ENCODE assay signal across 29 cellular contexts in genomic region chrX:73839152-73839551, GRCh38. TPM values are rescaled to one million over a fixed set of nuclear protein-coding genes. Genes with fewer than 3 reads are reported as not detected.
"Had no signal": no experiment of that assay in that cellular context is flagged by ENCODE, and none has a peak within 500 bp of the region (broad histone marks: within the 10 kb centered on the region; RNA-seq: fewer than 3 reads in every experiment).

No MANE protein-coding gene starts in this region.

- H3K79me2 ChIP-seq: hepatocyte, parathyroid adenoma had no signal

- H2AFZ ChIP-seq: hepatocyte, neural progenitor cell, parathyroid adenoma had no signal

- H3K36me3 ChIP-seq: left ventricle myocardium inferior, neural progenitor cell, neutrophil, right atrium auricular region, tibial nerve, uterus had no signal

- DNase-seq: islet precursor cell; left ventricle myocardium inferior; midbrain; mucosa of descending colon; naive thymus-derived CD4-positive, alpha-beta T cell; nephron progenitor cell; occipital lobe; right lobe of liver; stimulated activated CD4-positive, alpha-beta T cell treated with anti-CD3 and anti-CD28 coated beads, Interleukin-1b, Interleukin-23, amount 100 ng/mL, for 48 hours; stimulated activated CD4-positive, alpha-beta T cell treated with anti-CD3 and anti-CD28 coated beads, Interleukin-2, amount 100 ng/mL, for 48 hours; stimulated activated CD4-positive, alpha-beta T cell treated with anti-CD3 and anti-CD28 coated beads, Interleukin-4, amount 100 ng/mL, for 4 hours; stimulated activated CD8-positive, alpha-beta memory T cell treated with anti-CD3 and anti-CD28 coated beads, Interleukin-4, amount 100 ng/mL, for 48 hours; stimulated activated naive CD4-positive, alpha-beta T cell treated with Interleukin-2 at 50 U/mL for 16 hours; stimulated activated naive CD8-positive, alpha-beta T cell treated with anti-CD3 and anti-CD28 coated beads, Interleukin-15, amount 100 ng/mL, for 72 hours; substantia nigra; uterus had no signal

- H3K27me3 ChIP-seq: hepatocyte, neural progenitor cell, neutrophil, right atrium auricular region, right lobe of liver, tibial nerve, uterus had no signal

- H3K4me3 ChIP-seq: hepatocyte, left ventricle myocardium inferior, lung, mucosa of descending colon, neural progenitor cell, right atrium auricular region, right lobe of liver, smooth muscle cell, tibial nerve, uterus had no signal

- H3K4me1 ChIP-seq: left ventricle myocardium inferior, neural progenitor cell, parathyroid adenoma, uterus had no signal

- H3K4me2 ChIP-seq: hepatocyte, neural progenitor cell, smooth muscle cell had no signal

- H3K9me3 ChIP-seq: left ventricle myocardium inferior, mucosa of descending colon, neutrophil, right atrium auricular region, right lobe of liver, tibial nerve, uterus had no signal

- H3K9ac ChIP-seq: neural progenitor cell, parathyroid adenoma had no signal

- ATAC-seq: mucosa of descending colon; naive thymus-derived CD4-positive, alpha-beta T cell; right lobe of liver; stimulated activated memory B cell treated with anti-CD40 and anti-IgM and Interleukin-4, amounts not matched to agents 10 μg/mL and 1 μg/mL and 100 μg/mL, for 72 hours; stimulated activated naive CD8-positive, alpha-beta T cell treated with anti-CD3 and anti-CD28 coated beads, Interleukin-15, amount 100 ng/mL, for 72 hours had no signal

- H3K27ac ChIP-seq: hepatocyte, left ventricle myocardium inferior, neural progenitor cell, neutrophil, parathyroid adenoma, right atrium auricular region, right lobe of liver, tibial nerve, uterus had no signal

RNA-seq across cellular contexts. Expression of gene XIST, which starts 13.4 kb away (rescaled TPM):
- total RNA-seq: hepatocyte, kidney epithelial cell, myocyte, osteocyte, pulmonary artery endothelial cell, smooth muscle cell had no signal
- polyA plus RNA-seq: smooth muscle cell had no signal
